ENCODE assay signal across 23 cellular contexts in genomic region chr2:72762276-72762675, GRCh38.
"Had no signal": no experiment of that assay in that cellular context is flagged by ENCODE, and none has a peak within 500 bp of the region (broad histone marks: within the 10 kb centered on the region; RNA-seq: fewer than 3 reads in every experiment).

No MANE protein-coding gene starts in this region.

- H3K27me3 ChIP-seq: gastrocnemius medialis, upper lobe of left lung had no signal

- FAIRE-seq: keratinocyte, urothelium cell line had no signal

- H3K4me1 ChIP-seq: gastrocnemius medialis, psoas muscle, tibial nerve had no signal

- ATAC-seq: esophagus mucosa; gastrocnemius medialis; left ventricle myocardium superior; lower lobe of right lung; naive thymus-derived CD8-positive, alpha-beta T cell; psoas muscle; right cardiac atrium; stimulated activated naive B cell treated with anti-CD40 and anti-IgM and Interleukin-4, amounts not matched to agents 10 μg/mL and 1 μg/mL and 100 μg/mL, for 72 hours had no signal

- H3K9me3 ChIP-seq: gastrocnemius medialis had no signal

- DNase-seq: effector CD8-positive, alpha-beta T cell; endodermal cell; foreskin fibroblast; gastrocnemius medialis; head of caudate nucleus; left ventricle myocardium superior; lower lobe of right lung; naive thymus-derived CD8-positive, alpha-beta T cell; nephron progenitor cell; nucleus accumbens; psoas muscle; right cardiac atrium; stimulated activated CD4-positive, alpha-beta T cell treated with anti-CD3 and anti-CD28 coated beads, Interleukin-15, amount 100 ng/mL, for 24 hours; stimulated activated CD4-positive, alpha-beta T cell treated with anti-CD3 and anti-CD28 coated beads, Interleukin-2, amount 100 ng/mL, for 48 hours; stimulated activated naive B cell treated with anti-CD40 and anti-IgM and Interleukin-4, amounts not matched to agents 10 μg/mL and 1 μg/mL and 100 μg/mL, for 72 hours; upper lobe of left lung had no signal

- H3K36me3 ChIP-seq: gastrocnemius medialis, lower lobe of right lung, thoracic aorta had no signal

- H3K4me3 ChIP-seq: gastrocnemius medialis, lower lobe of right lung, psoas muscle, skin epidermis, thoracic aorta, tibial nerve, upper lobe of left lung had no signal

- H3K27ac ChIP-seq: epithelial cell of prostate, gastrocnemius medialis, lower lobe of right lung, psoas muscle, skin epidermis, thoracic aorta, tibial nerve, upper lobe of left lung had no signal
